1 cellular context compared by ENCODE assay signal in the genomic region with DNA sequence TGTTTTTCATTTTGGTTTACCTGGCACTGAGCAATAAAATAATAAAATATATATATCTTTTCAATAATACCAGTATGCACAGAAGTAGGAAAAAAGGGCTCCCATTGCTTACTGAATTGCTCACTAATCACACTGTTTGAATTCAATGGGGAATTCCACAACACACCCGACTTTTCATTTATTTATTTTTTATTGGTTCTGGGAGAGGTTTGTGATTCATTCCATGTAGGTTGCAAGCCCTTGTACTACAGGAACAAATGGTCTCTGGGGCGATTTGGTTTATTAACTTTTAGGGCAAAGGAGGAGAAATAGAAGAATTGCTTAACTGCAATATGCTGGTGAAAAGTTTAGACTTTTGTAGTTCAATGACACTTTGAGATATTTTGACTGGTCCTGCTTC.
TF ChIP-seq lines count a peak whose summit lies in the region.

No MANE protein-coding gene starts in this region.

TF ChIP-seq in IMR-90, 13 proteins besides CTCF, POLR2A, EP300 and RAD21 (continued from another document):
- TF ChIP-seq, protein P1, sequence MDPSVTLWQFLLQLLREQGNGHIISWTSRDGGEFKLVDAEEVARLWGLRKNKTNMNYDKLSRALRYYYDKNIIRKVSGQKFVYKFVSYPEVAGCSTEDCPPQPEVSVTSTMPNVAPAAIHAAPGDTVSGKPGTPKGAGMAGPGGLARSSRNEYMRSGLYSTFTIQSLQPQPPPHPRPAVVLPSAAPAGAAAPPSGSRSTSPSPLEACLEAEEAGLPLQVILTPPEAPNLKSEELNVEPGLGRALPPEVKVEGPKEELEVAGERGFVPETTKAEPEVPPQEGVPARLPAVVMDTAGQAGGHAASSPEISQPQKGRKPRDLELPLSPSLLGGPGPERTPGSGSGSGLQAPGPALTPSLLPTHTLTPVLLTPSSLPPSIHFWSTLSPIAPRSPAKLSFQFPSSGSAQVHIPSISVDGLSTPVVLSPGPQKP (IDR thresholded peaks at IDR 0.05; ENCODE audit: borderline replicate concordance, low read depth, low read length): no peak
- TF ChIP-seq SMC3 (IDR thresholded peaks at IDR 0.05; ENCODE audit: low read depth, low read length) (no peak), MXI1 (IDR thresholded peaks at IDR 0.05; ENCODE audit: borderline replicate concordance, low read depth, low read length) (no peak), RFX5 (IDR thresholded peaks at IDR 0.05; ENCODE audit: low read depth, low read length) (no peak), MAZ (IDR thresholded peaks at IDR 0.05; ENCODE audit: borderline replicate concordance, low read depth, low read length) (no peak)
- TF ChIP-seq, protein P2, sequence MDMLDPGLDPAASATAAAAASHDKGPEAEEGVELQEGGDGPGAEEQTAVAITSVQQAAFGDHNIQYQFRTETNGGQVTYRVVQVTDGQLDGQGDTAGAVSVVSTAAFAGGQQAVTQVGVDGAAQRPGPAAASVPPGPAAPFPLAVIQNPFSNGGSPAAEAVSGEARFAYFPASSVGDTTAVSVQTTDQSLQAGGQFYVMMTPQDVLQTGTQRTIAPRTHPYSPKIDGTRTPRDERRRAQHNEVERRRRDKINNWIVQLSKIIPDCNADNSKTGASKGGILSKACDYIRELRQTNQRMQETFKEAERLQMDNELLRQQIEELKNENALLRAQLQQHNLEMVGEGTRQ (IDR thresholded peaks at IDR 0.05; ENCODE audit: low read depth, low read length): no peak
TF ChIP-seq in IMR-90: peak in this region for 0.
